In genomic region chr12:63917864-63918742, GRCh38 we compare ENCODE assay signal across 1 cellular context.
TF ChIP-seq lines count a peak whose summit lies in the region.

No MANE protein-coding gene starts in this region.

TF ChIP-seq in HepG2, 621 proteins besides CTCF, POLR2A, EP300 and RAD21 (continued from another document and continues in another):
- TF ChIP-seq, protein P1, sequence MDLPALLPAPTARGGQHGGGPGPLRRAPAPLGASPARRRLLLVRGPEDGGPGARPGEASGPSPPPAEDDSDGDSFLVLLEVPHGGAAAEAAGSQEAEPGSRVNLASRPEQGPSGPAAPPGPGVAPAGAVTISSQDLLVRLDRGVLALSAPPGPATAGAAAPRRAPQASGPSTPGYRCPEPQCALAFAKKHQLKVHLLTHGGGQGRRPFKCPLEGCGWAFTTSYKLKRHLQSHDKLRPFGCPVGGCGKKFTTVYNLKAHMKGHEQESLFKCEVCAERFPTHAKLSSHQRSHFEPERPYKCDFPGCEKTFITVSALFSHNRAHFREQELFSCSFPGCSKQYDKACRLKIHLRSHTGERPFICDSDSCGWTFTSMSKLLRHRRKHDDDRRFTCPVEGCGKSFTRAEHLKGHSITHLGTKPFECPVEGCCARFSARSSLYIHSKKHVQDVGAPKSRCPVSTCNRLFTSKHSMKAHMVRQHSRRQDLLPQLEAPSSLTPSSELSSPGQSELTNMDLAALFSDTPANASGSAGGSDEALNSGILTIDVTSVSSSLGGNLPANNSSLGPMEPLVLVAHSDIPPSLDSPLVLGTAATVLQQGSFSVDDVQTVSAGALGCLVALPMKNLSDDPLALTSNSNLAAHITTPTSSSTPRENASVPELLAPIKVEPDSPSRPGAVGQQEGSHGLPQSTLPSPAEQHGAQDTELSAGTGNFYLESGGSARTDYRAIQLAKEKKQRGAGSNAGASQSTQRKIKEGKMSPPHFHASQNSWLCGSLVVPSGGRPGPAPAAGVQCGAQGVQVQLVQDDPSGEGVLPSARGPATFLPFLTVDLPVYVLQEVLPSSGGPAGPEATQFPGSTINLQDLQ (CRISPR knock-in tag; IDR thresholded peaks at IDR 0.05), result no peak
- TF ChIP-seq PHF8 (CRISPR knock-in tag; IDR thresholded peaks at IDR 0.05) (peak; percentile 28; the same call in 1 of the 2 replicates), ZBTB3 (CRISPR knock-in tag; IDR thresholded peaks at IDR 0.05; ENCODE audit: borderline replicate concordance, low read depth) (no peak), TBX3 (IDR thresholded peaks at IDR 0.05; ENCODE audit: borderline replicate concordance) (peak; percentile 72), ZNF674 (CRISPR knock-in tag; IDR thresholded peaks at IDR 0.05; ENCODE audit: low read depth) (no peak), RBAK (CRISPR knock-in tag; IDR thresholded peaks at IDR 0.05) (no peak), ZHX2 (IDR thresholded peaks at IDR 0.05; ENCODE audit: low read depth) (no peak), ZHX2 (CRISPR knock-in tag; IDR thresholded peaks at IDR 0.05; ENCODE audit: borderline replicate concordance) (no peak), HOXA5 (CRISPR knock-in tag; IDR thresholded peaks at IDR 0.05) (peak; percentile 13; the same call in 1 of the 2 replicates), PCBP1 (IDR thresholded peaks at IDR 0.05; ENCODE audit: borderline replicate concordance, low read depth, low read length) (no peak), SOX5 (CRISPR knock-in tag; IDR thresholded peaks at IDR 0.05; ENCODE audit: borderline replicate concordance) (peak; percentile 76; the same call in 1 of the 2 replicates), ZNF549 (CRISPR knock-in tag; IDR thresholded peaks at IDR 0.05) (no peak), E2F2 (CRISPR knock-in tag; IDR thresholded peaks at IDR 0.05; ENCODE audit: borderline replicate concordance) (no peak), ETV5 (CRISPR knock-in tag; IDR thresholded peaks at IDR 0.05; ENCODE audit: borderline replicate concordance) (peak; percentile 39; the same call in 1 of the 2 replicates), PHF5A (CRISPR knock-in tag; IDR thresholded peaks at IDR 0.05; ENCODE audit: low read depth, unreplicated experiment) (no peak), RARA (CRISPR knock-in tag; IDR thresholded peaks at IDR 0.05) (peak; percentile 84), KAT8 (CRISPR knock-in tag; IDR thresholded peaks at IDR 0.05) (0 out of 2 replicates have a peak, but pooled peaks have one; percentile 10), YEATS2 (CRISPR knock-in tag; IDR thresholded peaks at IDR 0.05; ENCODE audit: borderline replicate concordance) (no peak), ZNF704 (CRISPR knock-in tag; IDR thresholded peaks at IDR 0.05; ENCODE audit: borderline replicate concordance) (no peak), ZMYM2 (CRISPR knock-in tag; IDR thresholded peaks at IDR 0.05) (no peak), HIC2 (CRISPR knock-in tag; IDR thresholded peaks at IDR 0.05; ENCODE audit: low read depth) (no peak), ZNF749 (CRISPR knock-in tag; IDR thresholded peaks at IDR 0.05; ENCODE audit: borderline replicate concordance) (no peak), FOSL1 (CRISPR knock-in tag; IDR thresholded peaks at IDR 0.05; ENCODE audit: borderline replicate concordance) (peak; percentile 74; the same call in 1 of the 2 replicates), ZNF839 (CRISPR knock-in tag; IDR thresholded peaks at IDR 0.05; ENCODE audit: borderline replicate concordance) (no peak), TGIF2 (CRISPR knock-in tag; IDR thresholded peaks at IDR 0.05) (0 out of 2 replicates have a peak, but pooled peaks have one; percentile 29), ZSCAN12 (CRISPR knock-in tag; IDR thresholded peaks at IDR 0.05) (no peak), ZEB1 (IDR thresholded peaks at IDR 0.05; ENCODE audit: insufficient replicate concordance, low read depth) (no peak)
- TF ChIP-seq, protein P2, sequence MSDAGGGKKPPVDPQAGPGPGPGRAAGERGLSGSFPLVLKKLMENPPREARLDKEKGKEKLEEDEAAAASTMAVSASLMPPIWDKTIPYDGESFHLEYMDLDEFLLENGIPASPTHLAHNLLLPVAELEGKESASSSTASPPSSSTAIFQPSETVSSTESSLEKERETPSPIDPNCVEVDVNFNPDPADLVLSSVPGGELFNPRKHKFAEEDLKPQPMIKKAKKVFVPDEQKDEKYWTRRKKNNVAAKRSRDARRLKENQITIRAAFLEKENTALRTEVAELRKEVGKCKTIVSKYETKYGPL (CRISPR knock-in tag; IDR thresholded peaks at IDR 0.05), result no peak
- TF ChIP-seq, protein P3, sequence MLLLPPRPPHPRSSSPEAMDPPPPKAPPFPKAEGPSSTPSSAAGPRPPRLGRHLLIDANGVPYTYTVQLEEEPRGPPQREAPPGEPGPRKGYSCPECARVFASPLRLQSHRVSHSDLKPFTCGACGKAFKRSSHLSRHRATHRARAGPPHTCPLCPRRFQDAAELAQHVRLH (CRISPR knock-in tag; IDR thresholded peaks at IDR 0.05; ENCODE audit: borderline replicate concordance, low read depth), result no peak
- TF ChIP-seq, protein P4, sequence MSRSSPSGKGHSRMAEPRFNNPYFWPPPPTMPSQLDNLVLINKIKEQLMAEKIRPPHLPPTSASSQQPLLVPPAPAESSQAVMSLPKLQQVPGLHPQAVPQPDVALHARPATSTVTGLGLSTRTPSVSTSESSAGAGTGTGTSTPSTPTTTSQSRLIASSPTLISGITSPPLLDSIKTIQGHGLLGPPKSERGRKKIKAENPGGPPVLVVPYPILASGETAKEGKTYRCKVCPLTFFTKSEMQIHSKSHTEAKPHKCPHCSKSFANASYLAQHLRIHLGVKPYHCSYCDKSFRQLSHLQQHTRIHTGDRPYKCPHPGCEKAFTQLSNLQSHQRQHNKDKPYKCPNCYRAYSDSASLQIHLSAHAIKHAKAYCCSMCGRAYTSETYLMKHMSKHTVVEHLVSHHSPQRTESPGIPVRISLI (CRISPR knock-in tag; IDR thresholded peaks at IDR 0.05; ENCODE audit: borderline replicate concordance), result peak; percentile 47
- TF ChIP-seq, protein P5, sequence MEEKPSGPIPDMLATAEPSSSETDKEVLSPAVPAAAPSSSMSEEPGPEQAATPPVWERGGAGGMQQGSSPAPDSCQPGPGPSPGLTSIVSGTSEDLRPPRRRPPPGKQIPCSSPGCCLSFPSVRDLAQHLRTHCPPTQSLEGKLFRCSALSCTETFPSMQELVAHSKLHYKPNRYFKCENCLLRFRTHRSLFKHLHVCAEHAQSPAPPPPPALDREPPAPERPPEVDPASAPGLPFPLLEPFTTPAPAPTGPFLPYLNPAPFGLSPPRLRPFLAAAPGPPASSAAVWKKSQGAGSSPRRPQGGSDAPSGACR (CRISPR knock-in tag; IDR thresholded peaks at IDR 0.05), result no peak
- TF ChIP-seq, protein P6, sequence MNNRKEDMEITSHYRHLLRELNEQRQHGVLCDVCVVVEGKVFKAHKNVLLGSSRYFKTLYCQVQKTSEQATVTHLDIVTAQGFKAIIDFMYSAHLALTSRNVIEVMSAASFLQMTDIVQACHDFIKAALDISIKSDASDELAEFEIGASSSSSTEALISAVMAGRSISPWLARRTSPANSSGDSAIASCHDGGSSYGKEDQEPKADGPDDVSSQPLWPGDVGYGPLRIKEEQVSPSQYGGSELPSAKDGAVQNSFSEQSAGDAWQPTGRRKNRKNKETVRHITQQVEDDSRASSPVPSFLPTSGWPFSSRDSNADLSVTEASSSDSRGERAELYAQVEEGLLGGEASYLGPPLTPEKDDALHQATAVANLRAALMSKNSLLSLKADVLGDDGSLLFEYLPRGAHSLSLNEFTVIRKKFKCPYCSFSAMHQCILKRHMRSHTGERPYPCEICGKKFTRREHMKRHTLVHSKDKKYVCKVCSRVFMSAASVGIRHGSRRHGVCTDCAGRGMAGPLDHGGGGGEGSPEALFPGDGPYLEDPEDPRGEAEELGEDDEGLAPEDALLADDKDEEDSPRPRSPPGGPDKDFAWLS (CRISPR knock-in tag; IDR thresholded peaks at IDR 0.05; ENCODE audit: borderline replicate concordance), result no peak
